Comparison of ENCODE assay signal across 27 cellular contexts in the genomic region with DNA sequence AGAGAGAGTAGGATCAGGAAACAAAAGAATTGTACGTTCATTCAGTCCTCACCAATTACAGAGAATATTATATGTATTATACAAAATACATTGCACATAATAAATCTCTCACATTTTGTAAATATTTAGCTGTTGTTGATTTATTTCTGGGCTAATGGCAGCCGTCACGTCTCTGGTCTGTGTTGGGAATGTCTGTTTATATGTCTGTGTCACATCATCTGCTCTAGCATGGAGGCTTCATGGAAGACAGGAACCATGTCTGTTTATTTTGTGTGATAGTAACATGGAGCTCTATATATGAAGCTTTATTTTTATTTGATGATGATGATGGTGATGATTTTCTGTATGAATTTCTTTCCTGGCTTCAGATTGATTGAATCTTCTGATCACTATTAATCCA.
"Had no signal": no experiment of that assay in that cellular context is flagged by ENCODE, and none has a peak within 500 bp of the region (broad histone marks: within the 10 kb centered on the region; RNA-seq: fewer than 3 reads in every experiment).

No MANE protein-coding gene starts in this region.

- H3K36me3 ChIP-seq: heart right ventricle, left lung, lower lobe of right lung, neutrophil, thyroid gland, uterus had no signal

- H3K9me3 ChIP-seq: heart right ventricle, left lung, lower lobe of right lung, neutrophil, testis, thyroid gland, uterus had no signal

- H3K4me3 ChIP-seq: heart right ventricle, left lung, lower lobe of right lung, testis, thyroid gland, uterus had no signal

- H2AFZ ChIP-seq: parathyroid adenoma had no signal

- FAIRE-seq: keratinocyte, small intestine had no signal

- H3K4me1 ChIP-seq: parathyroid adenoma, testis, uterus had no signal

- H3K9ac ChIP-seq: parathyroid adenoma had no signal

- H3K27ac ChIP-seq: heart right ventricle, left lung, lower lobe of right lung, neutrophil, parathyroid adenoma, testis, thyroid gland had no signal

- H3K27me3 ChIP-seq: heart right ventricle, left lung, neutrophil, testis, thyroid gland, uterus had no signal

- ATAC-seq: heart right ventricle; left cardiac atrium; left lung; lower lobe of right lung; naive thymus-derived CD8-positive, alpha-beta T cell; right cardiac atrium; sciatic nerve; stimulated activated memory B cell treated with anti-CD40 and anti-IgM and Interleukin-4, amounts not matched to agents 10 μg/mL and 1 μg/mL and 100 μg/mL, for 72 hours; stimulated activated naive CD8-positive, alpha-beta T cell treated with anti-CD3 and anti-CD28 coated beads, Interleukin-15, amount 100 ng/mL, for 72 hours had no signal

- DNase-seq: heart right ventricle; hippocampal formation; kidney glomerular epithelial cell; left cardiac atrium; left lung; lower lobe of right lung; mammary epithelial cell; mesendoderm; naive thymus-derived CD8-positive, alpha-beta T cell; occipital lobe; retina; right cardiac atrium; small intestine; stimulated activated CD4-positive, alpha-beta T cell treated with anti-CD3 and anti-CD28 coated beads, Interleukin-1b, Interleukin-23, amount 100 ng/mL, for 48 hours; stimulated activated CD4-positive, alpha-beta T cell treated with anti-CD3 and anti-CD28 coated beads, Interleukin-2, amount 100 ng/mL, for 48 hours; stimulated activated CD4-positive, alpha-beta T cell treated with anti-CD3 and anti-CD28 coated beads, Interleukin-4, amount 100 ng/mL, for 4 hours; stimulated activated CD8-positive, alpha-beta memory T cell treated with anti-CD3 and anti-CD28 coated beads, Interleukin-4, amount 100 ng/mL, for 48 hours; stimulated activated naive CD4-positive, alpha-beta T cell treated with Interleukin-2 at 50 U/mL for 16 hours; stimulated activated naive CD8-positive, alpha-beta T cell treated with anti-CD3 and anti-CD28 coated beads, Interleukin-15, amount 100 ng/mL, for 72 hours; testis; thyroid gland; uterus had no signal

- H3K79me2 ChIP-seq: parathyroid adenoma had no signal
